Comparison of ENCODE assay signal across 31 cellular contexts in the genomic region with DNA sequence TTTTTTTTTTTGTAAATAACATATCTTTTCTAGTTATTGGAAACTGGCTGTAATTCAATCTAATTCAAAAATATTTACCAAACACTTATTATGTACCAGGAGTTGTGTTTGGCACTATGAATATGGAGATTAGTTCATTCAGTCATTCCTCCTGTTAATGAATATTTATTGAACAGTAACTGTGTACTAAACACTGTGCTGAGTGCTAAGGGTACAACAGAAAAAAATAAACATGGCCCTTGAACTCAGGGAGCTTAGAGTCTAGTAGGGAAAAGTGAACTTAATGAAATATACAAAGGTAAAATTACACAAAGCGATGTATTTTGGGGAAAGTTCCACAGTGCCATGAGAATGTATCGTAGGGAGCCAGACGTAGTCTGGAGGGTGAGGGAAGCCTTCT.
"Had no signal": no experiment of that assay in that cellular context is flagged by ENCODE, and none has a peak within 500 bp of the region (broad histone marks: within the 10 kb centered on the region; RNA-seq: fewer than 3 reads in every experiment).

No MANE protein-coding gene starts in this region.

- H3K4me2 ChIP-seq: KMS-11, PC-9 had no signal

- H3K4me3 ChIP-seq: PC-9 had no signal

- H3K36me3 ChIP-seq: brain microvascular endothelial cell had no signal

- DNase-seq: activated CD4-positive, alpha-beta T cell treated with anti-CD3 and anti-CD28 coated beads for 36 hours; activated CD4-positive, alpha-beta T cell treated with anti-CD3 and anti-CD28 coated beads, Interleukin-2, amount 10 ng/mL, durations not matched to agents 7 days and 5 days; activated CD4-positive, alpha-beta T cell treated with anti-CD3 and anti-CD28 coated beads, Interleukin-2, amount 50 U/mL, for 48 hours; activated CD8-positive, alpha-beta memory T cell treated with anti-CD3 and anti-CD28 coated beads, Interleukin-2, amount 50 U/mL, for 48 hours; activated CD8-positive, alpha-beta T cell treated with anti-CD3 and anti-CD28 coated beads, Interleukin-2, amount 10 ng/mL, durations not matched to agents 7 days and 5 days; activated effector memory CD4-positive, alpha-beta T cell treated with Interleukin-2 at 50 U/mL for 16 hours; activated naive CD4-positive, alpha-beta T cell treated with anti-CD3 and anti-CD28 coated beads, Interleukin-2, amount 10 ng/mL, durations not matched to agents 7 days and 5 days; activated naive CD8-positive, alpha-beta T cell treated with anti-CD3 and anti-CD28 coated beads, Interleukin-2, amount 50 U/mL, for 24 hours; activated T-cell treated with anti-CD3 and anti-CD28 coated beads, Interleukin-2, amount 50 U/mL, for 48 hours; anterior cingulate cortex; brain microvascular endothelial cell; central memory CD4-positive, alpha-beta T cell; NCI-H1105; NCI-H1417 treated with DMSO at 0.1 percent for 48 hours; NCI-H187 treated with DMSO at 0.1 percent for 48 hours; NCI-H2081 treated with DMSO at 0.1 percent for 48 hours; NCI-H226; NCI-H524 treated with DMSO at 0.1 percent for 48 hours; NCI-H748 treated with DMSO at 0.1 percent for 48 hours; NK-92 treated with Interleukin-12 subunit alpha and Interleukin-12 subunit beta, amount 100 ng/mL, for 24 hours; PC-9; SIG-M5; SW 1271; T-helper 1 cell; T-helper 2 cell; T-helper 9 cell had no signal

- H3K9ac ChIP-seq: KMS-11 had no signal

- H3K27ac ChIP-seq: brain microvascular endothelial cell, KMS-11, PC-9, RWPE1 had no signal

- H3K27me3 ChIP-seq: brain microvascular endothelial cell had no signal

- H2AFZ ChIP-seq: PC-9 had no signal

- ATAC-seq: activated CD4-positive, alpha-beta T cell treated with anti-CD3 and anti-CD28 coated beads for 36 hours; activated CD4-positive, CD25-positive, alpha-beta regulatory T cell treated with anti-CD3 and anti-CD28 coated beads, Interleukin-2, amount 50 U/mL, for 24 hours; activated CD8-positive, alpha-beta T cell treated with anti-CD3 and anti-CD28 coated beads, Interleukin-2, amount 10 ng/mL, durations not matched to agents 7 days and 5 days; activated naive CD8-positive, alpha-beta T cell treated with anti-CD3 and anti-CD28 coated beads, Interleukin-2, amount 50 U/mL, for 24 hours; Right ventricle myocardium inferior; WTC11 had no signal
